In genomic region chr17:28760987-28761562, GRCh38 we compare ENCODE assay signal across 8 cellular contexts. TPM values are rescaled to one million over a fixed set of nuclear protein-coding genes. Genes with fewer than 3 reads are reported as not detected.
DNase-seq lines count a peak whose midpoint lies in the region; ATAC-seq and TF ChIP-seq lines count a peak whose summit lies in the region.

No MANE protein-coding gene starts in this region.

- in situ Hi-C loops in astrocyte of the spinal cord (cut with HindIII; ENCODE audit: low sequenced_read_pairs), result no loop called here

- no peak overlapping the region for H3K27ac Mint-ChIP-seq in immature natural killer cell

- no peaks in the 10 kb centered on the region for H3K27me3 ChIP-seq in layer of hippocampus (ENCODE audit: control insufficient read depth, insufficient read depth, low read length)

- DNase-seq in AML-193 (lab: John Stamatoyannopoulos, UW), result peak; percentile 96
- peak; percentile 82 for DNase-seq in MV-4-11 (lab: John Stamatoyannopoulos, UW)
- peak; percentile 75 for DNase-seq in astrocyte of the spinal cord (ENCODE audit: low read depth, low spot score)
- no peak for DNase-seq in activated T-cell treated with anti-CD3 and anti-CD28 coated beads, Interleukin-2, amount 50 U/mL, for 1 hour
- DNase-seq in immature natural killer cell, result no peak

- peaks cover 0 to 4% (median 2%) of the 10 kb centered on the region in 3 donors for H3K27me3 Mint-ChIP-seq in immature natural killer cell (ENCODE audit: low read depth in 3 of 3)

- H3K4me3 ChIP-seq in astrocyte of the spinal cord (ENCODE audit: low read depth, low read length), result no peak overlapping the region

- no peak for TF ChIP-seq CTCF in astrocyte of the spinal cord (IDR thresholded peaks at IDR 0.05; ENCODE audit: low read depth, low read length)

- peaks cover 7 to 23% (median 8%) of the 10 kb centered on the region in 3 donors for H3K36me3 Mint-ChIP-seq in immature natural killer cell

- peak overlapping the region; percentile 17 for H3K27ac ChIP-seq in layer of hippocampus (ENCODE audit: low read depth, low read length)

- H3K9me3 Mint-ChIP-seq in immature natural killer cell, result no peaks in the 10 kb centered on the region

- peaks cover 3 to 5% of the 10 kb centered on the region in 2 donors for H3K4me1 Mint-ChIP-seq in immature natural killer cell

- no peak overlapping the region for H3K4me3 Mint-ChIP-seq in immature natural killer cell

- ATAC-seq in GM21723 (IDR thresholded peaks at IDR 0.05; ENCODE audit: unreplicated experiment) (no peak), HG03045 (IDR thresholded peaks at IDR 0.05; ENCODE audit: unreplicated experiment) (no peak)

RNA-seq across cellular contexts. Expression of gene TRAF4, which starts 17.3 kb away (rescaled TPM):
- 1 to 10 TPM; 2.5 to 5.1 (median 2.7) TPM for polyA plus RNA-seq in immature natural killer cell

RNA-seq across cellular contexts. Expression of gene NEK8, which starts 32.5 kb away (rescaled TPM):
- 1 to 10 TPM; 1.7 to 4.2 (median 3.6) TPM for polyA plus RNA-seq in immature natural killer cell

RNA-seq across cellular contexts. Expression of gene TLCD1, which starts 35.0 kb away (rescaled TPM):
- polyA plus RNA-seq in immature natural killer cell, result not detected

RNA-seq across cellular contexts. Expression of gene RPL23A, which starts 41.3 kb away (rescaled TPM):
- polyA plus RNA-seq in immature natural killer cell, result 1,000 to 10,000 TPM; 2,545 to 3,232 (median 2,896) TPM

RNA-seq across cellular contexts. Expression of gene RAB34, which starts 43.4 kb away (rescaled TPM):
- polyA plus RNA-seq in immature natural killer cell, result 1 to 10 TPM; 2.3 to 6.1 (median 5.3) TPM

Comparison
In these comparisons a context has a peak if more than half of its experiments do, and no peak if none do; other contexts are left out.
1. DNase-seq: peak in AML-193 (2 of 2), MV-4-11 (single experiment) and astrocyte of the spinal cord (single experiment); none in activated T-cell treated with anti-CD3 and anti-CD28 coated beads, Interleukin-2, amount 50 U/mL, for 1 hour (single experiment) and immature natural killer cell (0 of 3).